ENCODE assay signal across 9 cellular contexts in genomic region chr6:63759605-63760004, GRCh38.
"Had no signal": no experiment of that assay in that cellular context is flagged by ENCODE, and none has a peak within 500 bp of the region (broad histone marks: within the 10 kb centered on the region; RNA-seq: fewer than 3 reads in every experiment).

No MANE protein-coding gene starts in this region.

- H3K4me1 Mint-ChIP-seq: activated CD4-positive, alpha-beta memory T cell treated with anti-CD3 and anti-CD28 coated beads, Interleukin-2, amount 10 ng/mL, durations not matched to agents 7 days and 5 days had no signal

- H3K9me3 Mint-ChIP-seq: activated CD4-positive, alpha-beta memory T cell treated with anti-CD3 and anti-CD28 coated beads, Interleukin-2, amount 10 ng/mL, durations not matched to agents 7 days and 5 days had no signal

- H3K4me3 ChIP-seq: cardiac muscle cell, colonic mucosa, esophagus squamous epithelium, stomach had no signal

- H3K27me3 ChIP-seq: cardiac muscle cell, colonic mucosa, esophagus squamous epithelium, stomach had no signal

- H3K36me3 ChIP-seq: cardiac muscle cell, colonic mucosa, esophagus squamous epithelium had no signal

- DNase-seq: activated CD4-positive, alpha-beta memory T cell treated with anti-CD3 and anti-CD28 coated beads, Interleukin-2, amount 10 ng/mL, durations not matched to agents 7 days and 5 days; activated naive CD4-positive, alpha-beta T cell; aorta; colonic mucosa; esophagus squamous epithelium; nephron progenitor cell; stomach had no signal

- H3K4me1 ChIP-seq: colonic mucosa, esophagus squamous epithelium, stomach had no signal

- H3K27ac Mint-ChIP-seq: activated CD4-positive, alpha-beta memory T cell treated with anti-CD3 and anti-CD28 coated beads, Interleukin-2, amount 10 ng/mL, durations not matched to agents 7 days and 5 days; nephron progenitor cell had no signal

- H3K4me3 Mint-ChIP-seq: activated CD4-positive, alpha-beta memory T cell treated with anti-CD3 and anti-CD28 coated beads, Interleukin-2, amount 10 ng/mL, durations not matched to agents 7 days and 5 days; nephron progenitor cell had no signal

- H3K27ac ChIP-seq: cardiac muscle cell, colonic mucosa, esophagus squamous epithelium, stomach, VCaP had no signal

- H3K9me3 ChIP-seq: colonic mucosa had no signal
